ENCODE assay signal across 5 cellular contexts in genomic region chr10:100869399-100869798, GRCh38.
"Had no signal": no experiment of that assay in that cellular context is flagged by ENCODE, and none has a peak within 500 bp of the region (broad histone marks: within the 10 kb centered on the region; RNA-seq: fewer than 3 reads in every experiment).

No MANE protein-coding gene starts in this region.

- H3K4me3 Mint-ChIP-seq: GM23338, H9, IgD-negative memory B cell had no signal

- H3K4me2 ChIP-seq: GM23338 had no signal

- H3K4me3 ChIP-seq: GM23338 had no signal

- H3K9me3 Mint-ChIP-seq: GM23338, H9, IgD-negative memory B cell had no signal

- H3K27ac Mint-ChIP-seq: GM23338, H9, IgD-negative memory B cell had no signal

- DNase-seq: H9, HCEC 1CT, KBM-7 had no signal

- H3K36me3 Mint-ChIP-seq: IgD-negative memory B cell had no signal

- H2AFZ ChIP-seq: GM23338 had no signal

- ATAC-seq: GM23338 had no signal
